Comparison of ENCODE assay signal across 8 cellular contexts in the genomic region with DNA sequence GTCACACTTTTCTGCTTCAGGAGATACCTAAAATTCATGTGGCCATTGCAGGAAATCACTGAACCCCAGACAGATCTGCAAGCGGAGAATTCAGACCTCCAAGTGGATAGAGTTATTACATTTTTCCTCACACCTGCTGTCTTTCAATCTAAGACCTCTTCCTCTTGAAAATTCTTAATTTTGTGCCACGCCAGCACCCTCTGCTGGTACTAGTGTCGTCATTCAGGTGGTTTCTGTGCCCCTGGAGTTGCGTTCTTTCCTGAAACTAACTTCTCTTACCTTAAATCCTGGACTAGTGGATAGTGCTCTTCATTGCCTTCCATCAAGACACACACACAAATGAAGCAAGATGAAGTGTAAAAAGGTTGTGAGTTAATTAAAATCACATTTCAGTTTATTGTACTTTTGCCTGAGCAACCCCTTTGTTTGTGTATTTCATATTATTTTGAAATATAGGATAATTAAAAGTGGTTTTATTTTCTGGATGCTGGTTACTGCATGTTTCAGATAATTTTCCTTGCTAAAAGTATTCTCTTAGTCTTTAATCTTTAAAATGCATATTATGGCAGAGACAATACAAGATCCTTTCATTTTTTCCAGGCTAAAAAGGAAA. TPM values are rescaled to one million over a fixed set of nuclear protein-coding genes. Genes with fewer than 3 reads are reported as not detected.
DNase-seq lines count a peak whose midpoint lies in the region; ATAC-seq and TF ChIP-seq lines count a peak whose summit lies in the region.

No MANE protein-coding gene starts in this region.

- H3K36me3 ChIP-seq in CD4-positive, CD25-positive, alpha-beta regulatory T cell (ENCODE audit: control insufficient read depth, insufficient read depth, low read length): no peaks in the 10 kb centered on the region
- H3K36me3 ChIP-seq in lower lobe of right lung: no peaks in the 10 kb centered on the region

- no peak overlapping the region for H3K27ac ChIP-seq in CD4-positive, CD25-positive, alpha-beta regulatory T cell (ENCODE audit: insufficient read depth, low read length, poor library complexity, severe bottlenecking)
- no peak overlapping the region for H3K27ac ChIP-seq in lower lobe of right lung

- H3K4me3 Mint-ChIP-seq in CD4-positive, CD25-positive, alpha-beta regulatory T cell: peak overlapping the region; percentile 45 to 70 (median 60)

- peak; percentile 18 for TF ChIP-seq CTCF in lower lobe of right lung (IDR thresholded peaks at IDR 0.05)

- peaks cover 21% of the 10 kb centered on the region for H3K4me1 ChIP-seq in CD4-positive, CD25-positive, alpha-beta regulatory T cell (ENCODE audit: control insufficient read depth, insufficient read depth, low read length, poor library complexity, severe bottlenecking)
- H3K4me1 ChIP-seq in lower lobe of right lung: peaks cover 18% of the 10 kb centered on the region

- peaks cover 74% of the 10 kb centered on the region for H3K27me3 Mint-ChIP-seq in CD4-positive, CD25-positive, alpha-beta regulatory T cell

- H3K9me3 Mint-ChIP-seq in CD4-positive, CD25-positive, alpha-beta regulatory T cell: peaks cover 0 to 12% (median 4%) of the 10 kb centered on the region in 7 donors

- peaks cover 4 to 22% (median 9%) of the 10 kb centered on the region in 4 donors for H3K4me1 Mint-ChIP-seq in CD4-positive, CD25-positive, alpha-beta regulatory T cell

- H3K36me3 Mint-ChIP-seq in CD4-positive, CD25-positive, alpha-beta regulatory T cell: peaks cover 7% of the 10 kb centered on the region

- intact Hi-C loops in lower lobe of right lung (cut with DNase I): no loop called here

- H3K27ac Mint-ChIP-seq in CD4-positive, CD25-positive, alpha-beta regulatory T cell: no peak overlapping the region

- H3K4me3 ChIP-seq in CD4-positive, CD25-positive, alpha-beta regulatory T cell (ENCODE audit: low read depth, low read length): no peak overlapping the region
- no peak overlapping the region for H3K4me3 ChIP-seq in lower lobe of right lung

- ATAC-seq in CD4-positive, CD25-positive, alpha-beta regulatory T cell (ENCODE audit: low read depth in 2 of 2): no peak
- ATAC-seq in lower lobe of right lung (no peak), HG03469 (IDR thresholded peaks at IDR 0.05; ENCODE audit: unreplicated experiment) (no peak), GM21447 (IDR thresholded peaks at IDR 0.05; ENCODE audit: unreplicated experiment) (no peak)

- H3K27me3 ChIP-seq in CD4-positive, CD25-positive, alpha-beta regulatory T cell (ENCODE audit: control insufficient read depth, insufficient read depth, low read length): peaks cover 54% of the 10 kb centered on the region
- peaks cover 69% of the 10 kb centered on the region for H3K27me3 ChIP-seq in lower lobe of right lung (ENCODE audit: low read depth)

- peaks cover 0 to 7% of the 10 kb centered on the region in 2 experiments for H3K9me3 ChIP-seq in CD4-positive, CD25-positive, alpha-beta regulatory T cell (ENCODE audit: control insufficient read depth in 2 of 2, low read length in 2 of 2)
- H3K9me3 ChIP-seq in lower lobe of right lung: no peaks in the 10 kb centered on the region

- peak in 2 of 3 donors; percentile 16 to 61 for DNase-seq in CD4-positive, CD25-positive, alpha-beta regulatory T cell
- peak; percentile 10 for DNase-seq in HK-2 (ENCODE audit: unreplicated experiment)
- DNase-seq in NCI-H82 (lab: John Stamatoyannopoulos, UW): peak; percentile 64
- DNase-seq in anterior cingulate cortex (lab: John Stamatoyannopoulos, UW): peak in 43 of 58 donors; percentile 2 to 59 (median 19)
- DNase-seq in lower lobe of right lung: no peak
- DNase-seq in GM19238 (ENCODE audit: insufficient read length, low spot score): no peak

RNA-seq across cellular contexts. Expression of a gene that starts 1.6 kb away (rescaled TPM):
- not detected for total RNA-seq in CD4-positive, CD25-positive, alpha-beta regulatory T cell
- under 1 TPM in 1 of 4 donors, not detected in 3; 0.23 TPM for polyA plus RNA-seq in CD4-positive, CD25-positive, alpha-beta regulatory T cell
- total RNA-seq in lower lobe of right lung: 1.2 TPM

Comparison
In these comparisons a context has a peak if more than half of its experiments do, and no peak if none do; other contexts are left out.
1. DNase-seq: peak in CD4-positive, CD25-positive, alpha-beta regulatory T cell (2 of 3), HK-2 (single experiment), NCI-H82 (single experiment) and anterior cingulate cortex (43 of 58); none in lower lobe of right lung (single experiment) and GM19238 (single experiment).